ENCODE assay signal across 9 cellular contexts in the genomic region with DNA sequence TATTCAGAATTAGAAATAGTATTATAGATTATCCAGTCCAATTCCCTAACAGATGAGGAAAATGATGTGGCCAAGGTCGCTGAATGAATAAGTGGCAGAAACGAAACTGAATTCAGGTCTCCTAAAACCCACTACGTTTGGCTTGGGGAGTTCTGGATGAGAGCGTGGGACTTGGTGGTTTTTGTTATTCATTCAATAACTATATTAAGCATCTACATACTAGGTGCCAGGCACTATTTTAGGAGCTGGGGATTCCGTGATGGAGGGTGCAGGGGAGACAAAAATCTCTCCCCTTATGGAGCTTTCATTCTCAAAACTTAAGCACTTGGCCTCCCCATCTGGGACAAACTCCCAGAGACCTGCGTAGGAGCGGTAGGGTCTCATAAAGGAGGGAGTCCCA. TPM values are rescaled to one million over a fixed set of nuclear protein-coding genes. Genes with fewer than 3 reads are reported as not detected.
DNase-seq lines count a peak whose midpoint lies in the region; ATAC-seq and TF ChIP-seq lines count a peak whose summit lies in the region.
"Had no signal": no experiment of that assay in that cellular context is flagged by ENCODE, and none has a peak within 500 bp of the region (broad histone marks: within the 10 kb centered on the region; RNA-seq: fewer than 3 reads in every experiment).

No MANE protein-coding gene starts in this region.

- ATAC-seq in HG03175 (IDR thresholded peaks at IDR 0.05; ENCODE audit: unreplicated experiment) (no peak), HG02938 (IDR thresholded peaks at IDR 0.05; ENCODE audit: unreplicated experiment) (no peak), GM19463 (IDR thresholded peaks at IDR 0.05; ENCODE audit: unreplicated experiment) (no peak)

- no peak overlapping the region for H3K27ac Mint-ChIP-seq in T-helper 1 cell treated with Interleukin-12 subunit alpha and Interleukin-12 subunit beta and Interleukin-4 antibody, amounts not matched to agents 30 μg/mL and 1 μg/mL, for 36 hours
- H3K27ac Mint-ChIP-seq in activated T-helper 2 cell treated with anti-CD3 and anti-CD28 coated beads, Interferon-gamma antibody, Interleukin-2, Interleukin-4, amounts not matched to agents 10 μg/mL and 5 μg/mL and 100 μg/mL, durations not matched to agents 14 hours and 24 hours and 36 hours = no peak overlapping the region
- H3K27ac Mint-ChIP-seq in immature natural killer cell = peak overlapping the region in 5 of 6 donors; percentile 77 to 91 (median 88)

- peak overlapping the region; percentile 88 for H3K4me3 Mint-ChIP-seq in T-helper 1 cell treated with Interleukin-12 subunit alpha and Interleukin-12 subunit beta and Interleukin-4 antibody, amounts not matched to agents 30 μg/mL and 1 μg/mL, for 36 hours
- peak overlapping the region; percentile 84 for H3K4me3 Mint-ChIP-seq in activated T-helper 2 cell treated with anti-CD3 and anti-CD28 coated beads, Interferon-gamma antibody, Interleukin-2, Interleukin-4, amounts not matched to agents 10 μg/mL and 5 μg/mL and 100 μg/mL, durations not matched to agents 14 hours and 24 hours and 36 hours (ENCODE audit: low read depth)
- H3K4me3 Mint-ChIP-seq in immature natural killer cell = peak overlapping the region; percentile 91 to 94 (median 92)

- H3K27ac ChIP-seq in suprapubic skin = no peak overlapping the region

- TF ChIP-seq CTCF in suprapubic skin (IDR thresholded peaks at IDR 0.05) = no peak

- no peaks in the 10 kb centered on the region for H3K9me3 ChIP-seq in suprapubic skin

- H3K36me3 Mint-ChIP-seq in T-helper 1 cell treated with Interleukin-12 subunit alpha and Interleukin-12 subunit beta and Interleukin-4 antibody, amounts not matched to agents 30 μg/mL and 1 μg/mL, for 36 hours (ENCODE audit: low read depth) = no peaks in the 10 kb centered on the region
- no peaks in the 10 kb centered on the region for H3K36me3 Mint-ChIP-seq in activated T-helper 2 cell treated with anti-CD3 and anti-CD28 coated beads, Interferon-gamma antibody, Interleukin-2, Interleukin-4, amounts not matched to agents 10 μg/mL and 5 μg/mL and 100 μg/mL, durations not matched to agents 14 hours and 24 hours and 36 hours (ENCODE audit: low read depth)
- no peaks in the 10 kb centered on the region for H3K36me3 Mint-ChIP-seq in immature natural killer cell

- H3K4me3 ChIP-seq in suprapubic skin = peak overlapping the region; percentile 70

- peaks cover 33% of the 10 kb centered on the region for H3K4me1 ChIP-seq in suprapubic skin

- no peaks in the 10 kb centered on the region for H3K9me3 Mint-ChIP-seq in T-helper 1 cell treated with Interleukin-12 subunit alpha and Interleukin-12 subunit beta and Interleukin-4 antibody, amounts not matched to agents 30 μg/mL and 1 μg/mL, for 36 hours
- no peaks in the 10 kb centered on the region for H3K9me3 Mint-ChIP-seq in activated T-helper 2 cell treated with anti-CD3 and anti-CD28 coated beads, Interferon-gamma antibody, Interleukin-2, Interleukin-4, amounts not matched to agents 10 μg/mL and 5 μg/mL and 100 μg/mL, durations not matched to agents 14 hours and 24 hours and 36 hours
- H3K9me3 Mint-ChIP-seq in immature natural killer cell = no peaks in the 10 kb centered on the region

- H3K27me3 ChIP-seq in suprapubic skin = peaks cover 64% of the 10 kb centered on the region

- no peaks in the 10 kb centered on the region for H3K36me3 ChIP-seq in suprapubic skin

- H3K27me3 Mint-ChIP-seq in T-helper 1 cell treated with Interleukin-12 subunit alpha and Interleukin-12 subunit beta and Interleukin-4 antibody, amounts not matched to agents 30 μg/mL and 1 μg/mL, for 36 hours (ENCODE audit: low read depth) = peaks cover 80% of the 10 kb centered on the region
- H3K27me3 Mint-ChIP-seq in activated T-helper 2 cell treated with anti-CD3 and anti-CD28 coated beads, Interferon-gamma antibody, Interleukin-2, Interleukin-4, amounts not matched to agents 10 μg/mL and 5 μg/mL and 100 μg/mL, durations not matched to agents 14 hours and 24 hours and 36 hours (ENCODE audit: low read depth) = peaks cover 63% of the 10 kb centered on the region
- peaks cover 25 to 33% (median 25%) of the 10 kb centered on the region in 3 donors for H3K27me3 Mint-ChIP-seq in immature natural killer cell (ENCODE audit: low read depth in 3 of 3)

- intact Hi-C loops in activated T-helper 2 cell treated with anti-CD3 and anti-CD28 coated beads, Interferon-gamma antibody, Interleukin-2, Interleukin-4, amounts not matched to agents 10 μg/mL and 5 μg/mL and 100 μg/mL, durations not matched to agents 14 hours and 24 hours and 36 hours (cut with micrococcal nuclease) = loop anchor here (1.0 to 5.0 kb wide), 2 partner anchors 25 to 75 kb away; partner anchors contain the start of genes ASB8 and SENP1

- TF ChIP-seq EP300 in suprapubic skin (IDR thresholded peaks at IDR 0.05) = no peak

- DNase-seq in T-helper 1 cell (no peak), immature natural killer cell (no peak), suprapubic skin (ENCODE audit: low spot score in 2 of 2) (no peak)
- no peak for DNase-seq in activated T-helper 2 cell treated with anti-CD3 and anti-CD28 coated beads, Interferon-gamma antibody, Interleukin-2, Interleukin-4, amounts not matched to agents 10 μg/mL and 5 μg/mL and 100 μg/mL, durations not matched to agents 14 hours and 24 hours and 36 hours (ENCODE audit: low spot score)

- no peak for TF ChIP-seq POLR2A in suprapubic skin (IDR thresholded peaks at IDR 0.05)

- 13% methylated on average over 7 of the region's 7 CpGs for WGBS in suprapubic skin

- peaks cover 13% of the 10 kb centered on the region for H3K4me1 Mint-ChIP-seq in T-helper 1 cell treated with Interleukin-12 subunit alpha and Interleukin-12 subunit beta and Interleukin-4 antibody, amounts not matched to agents 30 μg/mL and 1 μg/mL, for 36 hours (ENCODE audit: low read depth)
- H3K4me1 Mint-ChIP-seq in activated T-helper 2 cell treated with anti-CD3 and anti-CD28 coated beads, Interferon-gamma antibody, Interleukin-2, Interleukin-4, amounts not matched to agents 10 μg/mL and 5 μg/mL and 100 μg/mL, durations not matched to agents 14 hours and 24 hours and 36 hours (ENCODE audit: low read depth) = peaks cover 18% of the 10 kb centered on the region
- H3K4me1 Mint-ChIP-seq in immature natural killer cell = peaks cover 11 to 12% of the 10 kb centered on the region in 2 donors

RNA-seq across cellular contexts. Expression of gene CCDC184, which starts 0.8 kb away (rescaled TPM):
- total RNA-seq in activated T-helper 2 cell treated with anti-CD3 and anti-CD28 coated beads, Interferon-gamma antibody, Interleukin-2, Interleukin-4, amounts not matched to agents 10 μg/mL and 5 μg/mL and 100 μg/mL, durations not matched to agents 14 hours and 24 hours and 36 hours = 0.34 and 0.64 TPM in 2 replicates
- under 1 TPM in 2 of 3 donors, not detected in 1; 0.23 to 0.44 TPM for polyA plus RNA-seq in immature natural killer cell
- under 1 TPM; 0.19 to 0.83 (median 0.60) TPM for total RNA-seq in suprapubic skin

RNA-seq across cellular contexts. Expression of gene OR10AD1, which starts 20.4 kb away (rescaled TPM):
- not detected in 2 replicates for total RNA-seq in activated T-helper 2 cell treated with anti-CD3 and anti-CD28 coated beads, Interferon-gamma antibody, Interleukin-2, Interleukin-4, amounts not matched to agents 10 μg/mL and 5 μg/mL and 100 μg/mL, durations not matched to agents 14 hours and 24 hours and 36 hours
- not detected for polyA plus RNA-seq in immature natural killer cell
- total RNA-seq in suprapubic skin = not detected
- total RNA-seq: M059J had no signal

RNA-seq across cellular contexts. Expression of gene ASB8, which starts 25.3 kb away (rescaled TPM):
- 32.5 and 33.1 TPM in 2 replicates for total RNA-seq in activated T-helper 2 cell treated with anti-CD3 and anti-CD28 coated beads, Interferon-gamma antibody, Interleukin-2, Interleukin-4, amounts not matched to agents 10 μg/mL and 5 μg/mL and 100 μg/mL, durations not matched to agents 14 hours and 24 hours and 36 hours
- 100 to 1,000 TPM in 1 of 3 donors, 10 to 100 TPM in 2; 68.0 to 140 (median 84.2) TPM for polyA plus RNA-seq in immature natural killer cell
- total RNA-seq in suprapubic skin = 10 to 100 TPM; 19.8 to 49.4 (median 23.6) TPM

Comparison
In these comparisons a context has a peak if more than half of its experiments do, and no peak if none do; other contexts are left out.
1. H3K27ac Mint-ChIP-seq: peak in immature natural killer cell (5 of 6); none in T-helper 1 cell treated with Interleukin-12 subunit alpha and Interleukin-12 subunit beta and Interleukin-4 antibody, amounts not matched to agents 30 μg/mL and 1 μg/mL, for 36 hours (single experiment) and activated T-helper 2 cell treated with anti-CD3 and anti-CD28 coated beads, Interferon-gamma antibody, Interleukin-2, Interleukin-4, amounts not matched to agents 10 μg/mL and 5 μg/mL and 100 μg/mL, durations not matched to agents 14 hours and 24 hours and 36 hours (single experiment).
2. Peak in every context shown above with its lines, with median percentiles within 50 percentile points of each other: H3K4me3 Mint-ChIP-seq.